ENCODE assay signal across 1 cellular context in the genomic region with DNA sequence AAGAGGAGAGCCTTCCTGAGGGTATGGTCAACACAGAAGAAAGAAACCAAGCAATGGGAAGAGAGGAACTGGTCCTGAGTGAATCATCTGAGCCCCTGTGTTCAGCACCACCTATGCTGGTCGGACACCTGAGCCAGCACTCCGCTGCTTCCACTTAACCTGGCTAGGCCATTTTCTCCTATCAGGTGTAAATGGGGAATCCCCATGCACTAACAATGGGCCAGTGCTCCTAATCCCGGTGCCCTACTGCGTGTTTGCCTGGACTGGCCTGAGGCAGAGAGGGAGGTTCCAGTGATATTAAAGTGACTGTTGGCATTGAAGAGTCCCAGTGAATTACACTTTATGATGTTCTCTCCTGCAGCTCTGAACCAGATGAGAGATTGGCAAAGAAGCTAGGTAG.
A peak's percentile ranks its signal among the peaks of the same experiment; 100 is the strongest.
TF ChIP-seq lines count a peak whose summit lies in the region.

No MANE protein-coding gene starts in this region.

TF ChIP-seq in HepG2, 621 proteins besides CTCF, POLR2A, EP300 and RAD21:
- no peak for TF ChIP-seq HNF4A (CRISPR knock-in tag; IDR thresholded peaks at IDR 0.05)
- no peak for TF ChIP-seq HOXA7 (CRISPR knock-in tag; IDR thresholded peaks at IDR 0.05)
- TF ChIP-seq, protein P1, sequence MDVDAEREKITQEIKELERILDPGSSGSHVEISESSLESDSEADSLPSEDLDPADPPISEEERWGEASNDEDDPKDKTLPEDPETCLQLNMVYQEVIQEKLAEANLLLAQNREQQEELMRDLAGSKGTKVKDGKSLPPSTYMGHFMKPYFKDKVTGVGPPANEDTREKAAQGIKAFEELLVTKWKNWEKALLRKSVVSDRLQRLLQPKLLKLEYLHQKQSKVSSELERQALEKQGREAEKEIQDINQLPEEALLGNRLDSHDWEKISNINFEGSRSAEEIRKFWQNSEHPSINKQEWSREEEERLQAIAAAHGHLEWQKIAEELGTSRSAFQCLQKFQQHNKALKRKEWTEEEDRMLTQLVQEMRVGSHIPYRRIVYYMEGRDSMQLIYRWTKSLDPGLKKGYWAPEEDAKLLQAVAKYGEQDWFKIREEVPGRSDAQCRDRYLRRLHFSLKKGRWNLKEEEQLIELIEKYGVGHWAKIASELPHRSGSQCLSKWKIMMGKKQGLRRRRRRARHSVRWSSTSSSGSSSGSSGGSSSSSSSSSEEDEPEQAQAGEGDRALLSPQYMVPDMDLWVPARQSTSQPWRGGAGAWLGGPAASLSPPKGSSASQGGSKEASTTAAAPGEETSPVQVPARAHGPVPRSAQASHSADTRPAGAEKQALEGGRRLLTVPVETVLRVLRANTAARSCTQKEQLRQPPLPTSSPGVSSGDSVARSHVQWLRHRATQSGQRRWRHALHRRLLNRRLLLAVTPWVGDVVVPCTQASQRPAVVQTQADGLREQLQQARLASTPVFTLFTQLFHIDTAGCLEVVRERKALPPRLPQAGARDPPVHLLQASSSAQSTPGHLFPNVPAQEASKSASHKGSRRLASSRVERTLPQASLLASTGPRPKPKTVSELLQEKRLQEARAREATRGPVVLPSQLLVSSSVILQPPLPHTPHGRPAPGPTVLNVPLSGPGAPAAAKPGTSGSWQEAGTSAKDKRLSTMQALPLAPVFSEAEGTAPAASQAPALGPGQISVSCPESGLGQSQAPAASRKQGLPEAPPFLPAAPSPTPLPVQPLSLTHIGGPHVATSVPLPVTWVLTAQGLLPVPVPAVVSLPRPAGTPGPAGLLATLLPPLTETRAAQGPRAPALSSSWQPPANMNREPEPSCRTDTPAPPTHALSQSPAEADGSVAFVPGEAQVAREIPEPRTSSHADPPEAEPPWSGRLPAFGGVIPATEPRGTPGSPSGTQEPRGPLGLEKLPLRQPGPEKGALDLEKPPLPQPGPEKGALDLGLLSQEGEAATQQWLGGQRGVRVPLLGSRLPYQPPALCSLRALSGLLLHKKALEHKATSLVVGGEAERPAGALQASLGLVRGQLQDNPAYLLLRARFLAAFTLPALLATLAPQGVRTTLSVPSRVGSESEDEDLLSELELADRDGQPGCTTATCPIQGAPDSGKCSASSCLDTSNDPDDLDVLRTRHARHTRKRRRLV (CRISPR knock-in tag; IDR thresholded peaks at IDR 0.05): no peak
- 0 out of 2 replicates have a peak, but pooled peaks have one; percentile 25 for TF ChIP-seq HHEX (CRISPR knock-in tag; IDR thresholded peaks at IDR 0.05)
- TF ChIP-seq ADNP (CRISPR knock-in tag; IDR thresholded peaks at IDR 0.05): no peak
- TF ChIP-seq, protein P2, sequence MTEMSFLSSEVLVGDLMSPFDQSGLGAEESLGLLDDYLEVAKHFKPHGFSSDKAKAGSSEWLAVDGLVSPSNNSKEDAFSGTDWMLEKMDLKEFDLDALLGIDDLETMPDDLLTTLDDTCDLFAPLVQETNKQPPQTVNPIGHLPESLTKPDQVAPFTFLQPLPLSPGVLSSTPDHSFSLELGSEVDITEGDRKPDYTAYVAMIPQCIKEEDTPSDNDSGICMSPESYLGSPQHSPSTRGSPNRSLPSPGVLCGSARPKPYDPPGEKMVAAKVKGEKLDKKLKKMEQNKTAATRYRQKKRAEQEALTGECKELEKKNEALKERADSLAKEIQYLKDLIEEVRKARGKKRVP (CRISPR knock-in tag; IDR thresholded peaks at IDR 0.05): no peak
- no peak for TF ChIP-seq SAP130 (CRISPR knock-in tag; IDR thresholded peaks at IDR 0.05; ENCODE audit: low read depth)
- TF ChIP-seq MTF2 (CRISPR knock-in tag; IDR thresholded peaks at IDR 0.05; ENCODE audit: borderline replicate concordance): no peak
- TF ChIP-seq ZNF136 (CRISPR knock-in tag; IDR thresholded peaks at IDR 0.05; ENCODE audit: low read depth): no peak
- TF ChIP-seq, protein P3, sequence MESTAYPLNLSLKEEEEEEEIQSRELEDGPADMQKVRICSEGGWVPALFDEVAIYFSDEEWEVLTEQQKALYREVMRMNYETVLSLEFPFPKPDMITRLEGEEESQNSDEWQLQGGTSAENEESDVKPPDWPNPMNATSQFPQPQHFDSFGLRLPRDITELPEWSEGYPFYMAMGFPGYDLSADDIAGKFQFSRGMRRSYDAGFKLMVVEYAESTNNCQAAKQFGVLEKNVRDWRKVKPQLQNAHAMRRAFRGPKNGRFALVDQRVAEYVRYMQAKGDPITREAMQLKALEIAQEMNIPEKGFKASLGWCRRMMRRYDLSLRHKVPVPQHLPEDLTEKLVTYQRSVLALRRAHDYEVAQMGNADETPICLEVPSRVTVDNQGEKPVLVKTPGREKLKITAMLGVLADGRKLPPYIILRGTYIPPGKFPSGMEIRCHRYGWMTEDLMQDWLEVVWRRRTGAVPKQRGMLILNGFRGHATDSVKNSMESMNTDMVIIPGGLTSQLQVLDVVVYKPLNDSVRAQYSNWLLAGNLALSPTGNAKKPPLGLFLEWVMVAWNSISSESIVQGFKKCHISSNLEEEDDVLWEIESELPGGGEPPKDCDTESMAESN (CRISPR knock-in tag; conservative IDR thresholded peaks at IDR 0.05): 0 out of 2 replicates have a peak, but pooled peaks have one; percentile 12
- TF ChIP-seq, protein P4, sequence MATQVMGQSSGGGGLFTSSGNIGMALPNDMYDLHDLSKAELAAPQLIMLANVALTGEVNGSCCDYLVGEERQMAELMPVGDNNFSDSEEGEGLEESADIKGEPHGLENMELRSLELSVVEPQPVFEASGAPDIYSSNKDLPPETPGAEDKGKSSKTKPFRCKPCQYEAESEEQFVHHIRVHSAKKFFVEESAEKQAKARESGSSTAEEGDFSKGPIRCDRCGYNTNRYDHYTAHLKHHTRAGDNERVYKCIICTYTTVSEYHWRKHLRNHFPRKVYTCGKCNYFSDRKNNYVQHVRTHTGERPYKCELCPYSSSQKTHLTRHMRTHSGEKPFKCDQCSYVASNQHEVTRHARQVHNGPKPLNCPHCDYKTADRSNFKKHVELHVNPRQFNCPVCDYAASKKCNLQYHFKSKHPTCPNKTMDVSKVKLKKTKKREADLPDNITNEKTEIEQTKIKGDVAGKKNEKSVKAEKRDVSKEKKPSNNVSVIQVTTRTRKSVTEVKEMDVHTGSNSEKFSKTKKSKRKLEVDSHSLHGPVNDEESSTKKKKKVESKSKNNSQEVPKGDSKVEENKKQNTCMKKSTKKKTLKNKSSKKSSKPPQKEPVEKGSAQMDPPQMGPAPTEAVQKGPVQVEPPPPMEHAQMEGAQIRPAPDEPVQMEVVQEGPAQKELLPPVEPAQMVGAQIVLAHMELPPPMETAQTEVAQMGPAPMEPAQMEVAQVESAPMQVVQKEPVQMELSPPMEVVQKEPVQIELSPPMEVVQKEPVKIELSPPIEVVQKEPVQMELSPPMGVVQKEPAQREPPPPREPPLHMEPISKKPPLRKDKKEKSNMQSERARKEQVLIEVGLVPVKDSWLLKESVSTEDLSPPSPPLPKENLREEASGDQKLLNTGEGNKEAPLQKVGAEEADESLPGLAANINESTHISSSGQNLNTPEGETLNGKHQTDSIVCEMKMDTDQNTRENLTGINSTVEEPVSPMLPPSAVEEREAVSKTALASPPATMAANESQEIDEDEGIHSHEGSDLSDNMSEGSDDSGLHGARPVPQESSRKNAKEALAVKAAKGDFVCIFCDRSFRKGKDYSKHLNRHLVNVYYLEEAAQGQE (IDR thresholded peaks at IDR 0.05; ENCODE audit: borderline replicate concordance in 1 of 2, low read depth in 1 of 2, low read length in 2 of 2): no peak
- no peak for TF ChIP-seq IKZF1 (IDR thresholded peaks at IDR 0.05)
